Comparison of ENCODE assay signal across 1 cellular context in the genomic region with DNA sequence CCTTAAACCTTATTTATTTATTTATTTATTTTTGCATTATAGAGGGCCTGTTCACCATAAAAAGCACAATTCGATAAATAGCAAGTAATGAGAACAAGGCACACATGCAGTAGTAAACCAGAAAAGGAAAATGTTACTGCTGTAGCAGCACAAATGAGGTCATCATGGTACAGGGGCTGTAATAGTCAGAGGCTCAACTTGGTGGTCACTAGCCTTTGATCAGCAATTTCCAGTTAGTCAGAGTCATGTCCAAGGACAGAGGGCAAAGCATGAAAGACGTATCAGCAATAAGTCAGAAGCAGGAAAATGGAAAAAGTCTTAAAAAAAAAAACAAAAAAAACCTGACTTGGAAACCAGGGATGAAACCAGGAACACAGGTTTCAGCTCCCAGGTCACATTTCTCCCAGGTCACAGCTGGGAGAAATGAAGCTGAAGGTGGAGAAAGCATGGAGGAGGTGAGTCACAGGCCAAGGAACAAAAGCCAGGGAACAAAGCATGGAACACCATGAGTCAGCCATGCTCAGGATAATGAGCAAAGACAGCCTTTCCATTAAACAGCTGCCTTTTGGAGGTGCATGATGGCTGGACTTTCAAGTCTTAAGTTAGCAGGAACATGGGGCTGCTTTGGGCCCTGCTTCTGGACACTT.
TF ChIP-seq lines count a peak whose summit lies in the region.

No MANE protein-coding gene starts in this region.

TF ChIP-seq in SK-N-SH, 30 proteins besides CTCF, POLR2A, EP300 and RAD21 (continued from another document):
- TF ChIP-seq, protein P1, sequence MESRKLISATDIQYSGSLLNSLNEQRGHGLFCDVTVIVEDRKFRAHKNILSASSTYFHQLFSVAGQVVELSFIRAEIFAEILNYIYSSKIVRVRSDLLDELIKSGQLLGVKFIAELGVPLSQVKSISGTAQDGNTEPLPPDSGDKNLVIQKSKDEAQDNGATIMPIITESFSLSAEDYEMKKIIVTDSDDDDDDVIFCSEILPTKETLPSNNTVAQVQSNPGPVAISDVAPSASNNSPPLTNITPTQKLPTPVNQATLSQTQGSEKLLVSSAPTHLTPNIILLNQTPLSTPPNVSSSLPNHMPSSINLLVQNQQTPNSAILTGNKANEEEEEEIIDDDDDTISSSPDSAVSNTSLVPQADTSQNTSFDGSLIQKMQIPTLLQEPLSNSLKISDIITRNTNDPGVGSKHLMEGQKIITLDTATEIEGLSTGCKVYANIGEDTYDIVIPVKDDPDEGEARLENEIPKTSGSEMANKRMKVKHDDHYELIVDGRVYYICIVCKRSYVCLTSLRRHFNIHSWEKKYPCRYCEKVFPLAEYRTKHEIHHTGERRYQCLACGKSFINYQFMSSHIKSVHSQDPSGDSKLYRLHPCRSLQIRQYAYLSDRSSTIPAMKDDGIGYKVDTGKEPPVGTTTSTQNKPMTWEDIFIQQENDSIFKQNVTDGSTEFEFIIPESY (IDR thresholded peaks at IDR 0.05; ENCODE audit: borderline replicate concordance, low read depth), result no peak
- TF ChIP-seq YY1 (IDR thresholded peaks at IDR 0.05; ENCODE audit: low read depth) (peak; percentile 28; the same call in 1 of the 2 replicates), GABPA (IDR thresholded peaks at IDR 0.05; ENCODE audit: low read depth) (no peak), MXI1 (IDR thresholded peaks at IDR 0.05; ENCODE audit: low read depth, low read length) (no peak), FOXM1 (IDR thresholded peaks at IDR 0.05; ENCODE audit: low read depth) (no peak), FOSL2 (IDR thresholded peaks at IDR 0.05; ENCODE audit: borderline replicate concordance, low read depth) (peak; percentile 82), TEAD4 (IDR thresholded peaks at IDR 0.05; ENCODE audit: borderline replicate concordance, insufficient read depth) (no peak), JUND (IDR thresholded peaks at IDR 0.05) (peak; percentile 68), RCOR1 (IDR thresholded peaks at IDR 0.05; ENCODE audit: low read length) (no peak)
- TF ChIP-seq, protein P2, sequence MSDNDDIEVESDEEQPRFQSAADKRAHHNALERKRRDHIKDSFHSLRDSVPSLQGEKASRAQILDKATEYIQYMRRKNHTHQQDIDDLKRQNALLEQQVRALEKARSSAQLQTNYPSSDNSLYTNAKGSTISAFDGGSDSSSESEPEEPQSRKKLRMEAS (IDR thresholded peaks at IDR 0.05; ENCODE audit: low read depth), result peak; percentile 62
- TF ChIP-seq, protein P3, sequence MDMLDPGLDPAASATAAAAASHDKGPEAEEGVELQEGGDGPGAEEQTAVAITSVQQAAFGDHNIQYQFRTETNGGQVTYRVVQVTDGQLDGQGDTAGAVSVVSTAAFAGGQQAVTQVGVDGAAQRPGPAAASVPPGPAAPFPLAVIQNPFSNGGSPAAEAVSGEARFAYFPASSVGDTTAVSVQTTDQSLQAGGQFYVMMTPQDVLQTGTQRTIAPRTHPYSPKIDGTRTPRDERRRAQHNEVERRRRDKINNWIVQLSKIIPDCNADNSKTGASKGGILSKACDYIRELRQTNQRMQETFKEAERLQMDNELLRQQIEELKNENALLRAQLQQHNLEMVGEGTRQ (IDR thresholded peaks at IDR 0.05; ENCODE audit: borderline replicate concordance, low read depth, low read length), result no peak
- TF ChIP-seq, protein P4, sequence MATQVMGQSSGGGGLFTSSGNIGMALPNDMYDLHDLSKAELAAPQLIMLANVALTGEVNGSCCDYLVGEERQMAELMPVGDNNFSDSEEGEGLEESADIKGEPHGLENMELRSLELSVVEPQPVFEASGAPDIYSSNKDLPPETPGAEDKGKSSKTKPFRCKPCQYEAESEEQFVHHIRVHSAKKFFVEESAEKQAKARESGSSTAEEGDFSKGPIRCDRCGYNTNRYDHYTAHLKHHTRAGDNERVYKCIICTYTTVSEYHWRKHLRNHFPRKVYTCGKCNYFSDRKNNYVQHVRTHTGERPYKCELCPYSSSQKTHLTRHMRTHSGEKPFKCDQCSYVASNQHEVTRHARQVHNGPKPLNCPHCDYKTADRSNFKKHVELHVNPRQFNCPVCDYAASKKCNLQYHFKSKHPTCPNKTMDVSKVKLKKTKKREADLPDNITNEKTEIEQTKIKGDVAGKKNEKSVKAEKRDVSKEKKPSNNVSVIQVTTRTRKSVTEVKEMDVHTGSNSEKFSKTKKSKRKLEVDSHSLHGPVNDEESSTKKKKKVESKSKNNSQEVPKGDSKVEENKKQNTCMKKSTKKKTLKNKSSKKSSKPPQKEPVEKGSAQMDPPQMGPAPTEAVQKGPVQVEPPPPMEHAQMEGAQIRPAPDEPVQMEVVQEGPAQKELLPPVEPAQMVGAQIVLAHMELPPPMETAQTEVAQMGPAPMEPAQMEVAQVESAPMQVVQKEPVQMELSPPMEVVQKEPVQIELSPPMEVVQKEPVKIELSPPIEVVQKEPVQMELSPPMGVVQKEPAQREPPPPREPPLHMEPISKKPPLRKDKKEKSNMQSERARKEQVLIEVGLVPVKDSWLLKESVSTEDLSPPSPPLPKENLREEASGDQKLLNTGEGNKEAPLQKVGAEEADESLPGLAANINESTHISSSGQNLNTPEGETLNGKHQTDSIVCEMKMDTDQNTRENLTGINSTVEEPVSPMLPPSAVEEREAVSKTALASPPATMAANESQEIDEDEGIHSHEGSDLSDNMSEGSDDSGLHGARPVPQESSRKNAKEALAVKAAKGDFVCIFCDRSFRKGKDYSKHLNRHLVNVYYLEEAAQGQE (IDR thresholded peaks at IDR 0.05; ENCODE audit: low read depth, low read length), result peak; percentile 37; the same call in 1 of the 2 replicates
- TF ChIP-seq, protein P5, sequence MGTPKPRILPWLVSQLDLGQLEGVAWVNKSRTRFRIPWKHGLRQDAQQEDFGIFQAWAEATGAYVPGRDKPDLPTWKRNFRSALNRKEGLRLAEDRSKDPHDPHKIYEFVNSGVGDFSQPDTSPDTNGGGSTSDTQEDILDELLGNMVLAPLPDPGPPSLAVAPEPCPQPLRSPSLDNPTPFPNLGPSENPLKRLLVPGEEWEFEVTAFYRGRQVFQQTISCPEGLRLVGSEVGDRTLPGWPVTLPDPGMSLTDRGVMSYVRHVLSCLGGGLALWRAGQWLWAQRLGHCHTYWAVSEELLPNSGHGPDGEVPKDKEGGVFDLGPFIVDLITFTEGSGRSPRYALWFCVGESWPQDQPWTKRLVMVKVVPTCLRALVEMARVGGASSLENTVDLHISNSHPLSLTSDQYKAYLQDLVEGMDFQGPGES (IDR thresholded peaks at IDR 0.05; ENCODE audit: low read depth, low read length), result no peak
